In genomic region chr11:1389103-1389931, GRCh38 we compare ENCODE assay signal across 8 cellular contexts. TPM values are rescaled to one million over a fixed set of nuclear protein-coding genes. Genes with fewer than 3 reads are reported as not detected.
DNase-seq lines count a peak whose midpoint lies in the region; ATAC-seq and TF ChIP-seq lines count a peak whose summit lies in the region.

No MANE protein-coding gene starts in this region.

- no peak overlapping the region for H3K27ac ChIP-seq in CD8-positive, alpha-beta T cell (ENCODE audit: low read depth, low read length)
- H3K27ac ChIP-seq in HUES48 (ENCODE audit: low read depth, low read length) (no peak overlapping the region), OCI-LY3 (ENCODE audit: low read length) (no peak overlapping the region), mucosa of rectum (ENCODE audit: low read depth in 2 of 2, low read length in 2 of 2) (peak overlapping the region in 1 of 2 donors; percentile 32)

- peak; percentile 93 to 98 (median 97) for DNase-seq in CD8-positive, alpha-beta T cell
- DNase-seq in activated T-cell treated with anti-CD3 and anti-CD28 coated beads, Interleukin-2, amount 50 U/mL, for 4 hours = peak; percentile 97
- peak; percentile 94 for DNase-seq in stimulated activated CD8-positive, alpha-beta memory T cell treated with anti-CD3 and anti-CD28 coated beads, Interleukin-4, amount 100 ng/mL, for 24 hours (ENCODE audit: low read depth)

- intact Hi-C loops in CD8-positive, alpha-beta T cell (cut with DNase I, micrococcal nuclease) = loop anchor here (1.0 to 5.0 kb wide), 3 partner anchors 80 to 697 kb away; partner anchors contain the start of gene TOLLIP (in 2 of the 2)

- H3K9me3 ChIP-seq in CD8-positive, alpha-beta T cell (ENCODE audit: low read length) = no peaks in the 10 kb centered on the region
- H3K9me3 ChIP-seq in HUES48 (ENCODE audit: control insufficient read depth, insufficient read depth, low read length) (no peaks in the 10 kb centered on the region), OCI-LY3 (ENCODE audit: insufficient read depth, low read length) (no peaks in the 10 kb centered on the region), mucosa of rectum (ENCODE audit: control insufficient read depth in 2 of 2, low read length in 2 of 2) (no peaks in the 10 kb centered on the region)

- no peak for TF ChIP-seq CTCF in CD8-positive, alpha-beta T cell (IDR thresholded peaks at IDR 0.05)
- no peak for TF ChIP-seq CTCF in OCI-LY3 (IDR thresholded peaks at IDR 0.05; ENCODE audit: low read depth, low read length)

- POLR2A ChIA-PET in CD8-positive, alpha-beta T cell (lab: Charles Lee) = interaction anchor here (1.2 kb wide), 2 partner anchors 80 to 127 kb away, joined by 5 read pairs; partner anchors contain the start of gene TOLLIP

- H3K9me3 Mint-ChIP-seq in CD8-positive, alpha-beta T cell = no peaks in the 10 kb centered on the region
- no peaks in the 10 kb centered on the region for H3K9me3 Mint-ChIP-seq in activated T-cell treated with anti-CD3 and anti-CD28 coated beads, Interleukin-2, amount 50 U/mL, for 4 hours

- no peak overlapping the region for H2AFZ ChIP-seq in OCI-LY3 (ENCODE audit: low read depth, low read length)

- peak; percentile 94 for ATAC-seq in CD8-positive, alpha-beta T cell
- ATAC-seq in GM21423 (IDR thresholded peaks at IDR 0.05; ENCODE audit: unreplicated experiment) (peak; percentile 82), esophagus mucosa (peak; percentile 100)
- ATAC-seq in activated T-cell treated with anti-CD3 and anti-CD28 coated beads, Interleukin-2, amount 50 U/mL, for 4 hours = peak; percentile 98

- H3K36me3 ChIP-seq in CD8-positive, alpha-beta T cell (ENCODE audit: insufficient read depth, low read length) = no peaks in the 10 kb centered on the region
- H3K36me3 ChIP-seq in HUES48 (ENCODE audit: control insufficient read depth, insufficient read depth, low read length) (no peaks in the 10 kb centered on the region), OCI-LY3 (replicated peaks; ENCODE audit: low read depth, low read length) (no peaks in the 10 kb centered on the region), mucosa of rectum (ENCODE audit: control insufficient read depth in 2 of 2, insufficient read depth in 2 of 2, low read length in 2 of 2) (no peaks in the 10 kb centered on the region)

- H3K27me3 Mint-ChIP-seq in CD8-positive, alpha-beta T cell (ENCODE audit: low read depth) = peaks cover 23% of the 10 kb centered on the region
- H3K27me3 Mint-ChIP-seq in activated T-cell treated with anti-CD3 and anti-CD28 coated beads, Interleukin-2, amount 50 U/mL, for 4 hours (ENCODE audit: low read depth) = peaks cover 27% of the 10 kb centered on the region

- peaks cover 6% of the 10 kb centered on the region for H3K27me3 ChIP-seq in CD8-positive, alpha-beta T cell (ENCODE audit: insufficient read depth, low read length)
- H3K27me3 ChIP-seq in HUES48 (ENCODE audit: control insufficient read depth, insufficient read depth, low read length) (peaks cover 14% of the 10 kb centered on the region; the same call in 1 of the 2 replicates), OCI-LY3 (ENCODE audit: low read depth, low read length) (no peaks in the 10 kb centered on the region), mucosa of rectum (ENCODE audit: control insufficient read depth in 2 of 2, insufficient read depth in 2 of 2, low read length in 2 of 2) (peaks cover 24 to 35% of the 10 kb centered on the region in 2 donors)

- peak overlapping the region; percentile 74 for H3K4me3 Mint-ChIP-seq in CD8-positive, alpha-beta T cell
- peak overlapping the region; percentile 54 for H3K4me3 Mint-ChIP-seq in activated T-cell treated with anti-CD3 and anti-CD28 coated beads, Interleukin-2, amount 50 U/mL, for 4 hours

- H3K4me3 ChIP-seq in CD8-positive, alpha-beta T cell (ENCODE audit: low read depth, low read length) = peak overlapping the region; percentile 78
- H3K4me3 ChIP-seq in HUES48 (ENCODE audit: low read depth, low read length) = peak overlapping the region; percentile 69
- peak overlapping the region; percentile 30; the same call in 1 of the 2 replicates for H3K4me3 ChIP-seq in OCI-LY3 (ENCODE audit: low read length)
- peak overlapping the region; percentile 50 to 57 for H3K4me3 ChIP-seq in mucosa of rectum (ENCODE audit: low read length in 2 of 2)

- peak overlapping the region; percentile 44 for H3K4me2 ChIP-seq in OCI-LY3 (ENCODE audit: low read length)

- H3K4me1 Mint-ChIP-seq in CD8-positive, alpha-beta T cell (ENCODE audit: low read depth) = peaks cover 11% of the 10 kb centered on the region
- peaks cover 14% of the 10 kb centered on the region for H3K4me1 Mint-ChIP-seq in activated T-cell treated with anti-CD3 and anti-CD28 coated beads, Interleukin-2, amount 50 U/mL, for 4 hours (ENCODE audit: low read depth)

- peaks cover 15% of the 10 kb centered on the region for H3K4me1 ChIP-seq in CD8-positive, alpha-beta T cell (ENCODE audit: insufficient read depth, low read length)
- peaks cover 14% of the 10 kb centered on the region for H3K4me1 ChIP-seq in HUES48 (ENCODE audit: control insufficient read depth, insufficient read depth, low read length)
- H3K4me1 ChIP-seq in OCI-LY3 (ENCODE audit: low read length) = no peaks in the 10 kb centered on the region
- H3K4me1 ChIP-seq in mucosa of rectum (ENCODE audit: control insufficient read depth in 2 of 2, insufficient read depth in 2 of 2, low read length in 2 of 2) = peaks cover 0 to 7% of the 10 kb centered on the region in 2 donors

- no peaks in the 10 kb centered on the region for H3K79me2 ChIP-seq in OCI-LY3 (ENCODE audit: low read length)

- H4K20me1 ChIP-seq in OCI-LY3 (ENCODE audit: insufficient read depth, low read length) = no peaks in the 10 kb centered on the region

- H3K9ac ChIP-seq in HUES48 (ENCODE audit: low read depth, low read length) (peak overlapping the region; percentile 66), OCI-LY3 (ENCODE audit: low read length) (no peak overlapping the region), mucosa of rectum (ENCODE audit: low read depth in 1 of 2, low read length in 2 of 2) (peak overlapping the region; percentile 59 to 65)

- CTCF ChIA-PET in CD8-positive, alpha-beta T cell (lab: Charles Lee) = no interaction called here

- no peak overlapping the region for H3K27ac Mint-ChIP-seq in CD8-positive, alpha-beta T cell

- no peaks in the 10 kb centered on the region for H3K36me3 Mint-ChIP-seq in CD8-positive, alpha-beta T cell
- no peaks in the 10 kb centered on the region for H3K36me3 Mint-ChIP-seq in activated T-cell treated with anti-CD3 and anti-CD28 coated beads, Interleukin-2, amount 50 U/mL, for 4 hours (ENCODE audit: insufficient read depth)

RNA-seq across cellular contexts. Expression of gene BRSK2, which starts 0.4 kb away (rescaled TPM):
- total RNA-seq in CD8-positive, alpha-beta T cell = under 1 TPM; 0.19 to 0.31 TPM
- total RNA-seq in activated T-cell treated with anti-CD3 and anti-CD28 coated beads, Interleukin-2, amount 50 U/mL, for 4 hours = under 1 TPM; 0.53 to 0.94 (median 0.76) TPM
- 0.08 TPM for total RNA-seq in esophagus mucosa
